In the genomic region with DNA sequence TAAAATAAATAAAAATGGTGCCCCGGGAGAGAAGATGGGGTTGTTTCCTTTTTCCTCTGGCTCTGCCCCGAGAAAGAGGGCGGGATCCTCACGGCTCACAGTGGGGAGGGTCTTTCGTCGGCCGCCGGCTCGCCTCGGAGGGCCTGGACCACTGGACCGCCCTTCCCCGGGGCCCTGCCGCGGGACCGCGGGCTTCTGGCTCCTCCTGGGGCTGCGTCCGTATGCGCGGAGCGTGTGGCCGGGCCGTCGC, we compare ENCODE assay signal across 8 cellular contexts. TPM values are rescaled to one million over a fixed set of nuclear protein-coding genes. Genes with fewer than 3 reads are reported as not detected.
DNase-seq lines count a peak whose midpoint lies in the region; ATAC-seq and TF ChIP-seq lines count a peak whose summit lies in the region.

No MANE protein-coding gene starts in this region.

- POLR2A ChIA-PET in activated B cell treated with CpG ODN at 0.5 μM for 24 hours (lab: Charles Lee) = interaction anchor here (1.3 kb wide), 1 partner anchor 116 kb away, joined by 3 read pairs; no protein-coding TSS in a partner anchor

- 0% methylated on average over 3 of the region's 24 CpGs for WGBS in right lobe of liver (ENCODE audit: insufficient coverage, low coverage, low lambda C conversion rate, missing lambda C conversion rate)

- ATAC-seq in HG02798 (IDR thresholded peaks at IDR 0.05; ENCODE audit: poor library complexity, unreplicated experiment) = peak; percentile 24
- peak; percentile 9 for ATAC-seq in activated B cell treated with CpG ODN at 0.5 μM for 24 hours (ENCODE audit: low read depth)
- ATAC-seq in right lobe of liver = peak in 3 of 4 donors; percentile 34 to 49 (median 43)
- no peak for ATAC-seq in GM18873 (IDR thresholded peaks at IDR 0.05; ENCODE audit: low FRiP score, unreplicated experiment)
- no peak for ATAC-seq in GM21447 (IDR thresholded peaks at IDR 0.05; ENCODE audit: unreplicated experiment)

- peaks cover 32% of the 10 kb centered on the region for H3K4me1 Mint-ChIP-seq in activated B cell treated with CpG ODN at 0.5 μM for 24 hours

- H3K4me3 ChIP-seq in DOHH2 (ENCODE audit: low read length) (peak overlapping the region; percentile 75), right lobe of liver (peak overlapping the region in 2 of 3 donors; percentile 25 to 40)

- H3K9me2 ChIP-seq in DOHH2 (replicated peaks; ENCODE audit: control insufficient read depth, low read length) = no peaks in the 10 kb centered on the region

- H3K9me3 ChIP-seq in DOHH2 (ENCODE audit: control insufficient read depth, insufficient read depth, low read length) (no peaks in the 10 kb centered on the region), right lobe of liver (no peaks in the 10 kb centered on the region)

- H3K27ac Mint-ChIP-seq in activated B cell treated with CpG ODN at 0.5 μM for 24 hours = no peak overlapping the region

- H3K9me3 Mint-ChIP-seq in activated B cell treated with CpG ODN at 0.5 μM for 24 hours = no peaks in the 10 kb centered on the region

- DNase-seq in activated B cell treated with CpG ODN at 0.5 μM for 24 hours (no peak), right lobe of liver (no peak), inferior parietal cortex (ENCODE audit: extremely low spot score) (no peak), amygdala (lab: John Stamatoyannopoulos, UW) (no peak)

- H3K27me3 ChIP-seq in DOHH2 (ENCODE audit: control insufficient read depth, low read length) = no peaks in the 10 kb centered on the region
- peaks cover 20 to 97% of the 10 kb centered on the region in 2 donors for H3K27me3 ChIP-seq in right lobe of liver

- no peak for TF ChIP-seq POLR2A in right lobe of liver (IDR thresholded peaks at IDR 0.05)

- 0 out of 2 replicates have a peak, but pooled peaks cover under 1% of the 10 kb centered on the region for H4K20me1 ChIP-seq in DOHH2 (ENCODE audit: control insufficient read depth, insufficient read depth, low read depth, low read length)

- CTCF ChIA-PET in activated B cell treated with CpG ODN at 0.5 μM for 24 hours (lab: Charles Lee) = no interaction called here

- H3K4me1 ChIP-seq in DOHH2 (ENCODE audit: control insufficient read depth, low read length) = peaks cover 34% of the 10 kb centered on the region
- peaks cover 0 to 33% (median 12%) of the 10 kb centered on the region in 4 donors for H3K4me1 ChIP-seq in right lobe of liver

- peaks cover 48% of the 10 kb centered on the region for H3K27me3 Mint-ChIP-seq in activated B cell treated with CpG ODN at 0.5 μM for 24 hours

- H3F3A ChIP-seq in DOHH2 (ENCODE audit: control insufficient read depth, insufficient read depth) = peaks cover 52% of the 10 kb centered on the region

- H3K36me3 ChIP-seq in DOHH2 (ENCODE audit: control insufficient read depth, low read length) (peaks cover 45% of the 10 kb centered on the region), right lobe of liver (no peaks in the 10 kb centered on the region)

- peak overlapping the region; percentile 77 for H3K4me3 Mint-ChIP-seq in activated B cell treated with CpG ODN at 0.5 μM for 24 hours

- TF ChIP-seq CTCF in DOHH2 (IDR thresholded peaks at IDR 0.05; ENCODE audit: low read depth, low read length, poor library complexity, severe bottlenecking) = no peak
- no peak for TF ChIP-seq CTCF in activated B cell treated with CpG ODN at 0.5 μM for 24 hours (IDR thresholded peaks at IDR 0.05)
- no peak for TF ChIP-seq CTCF in right lobe of liver (IDR thresholded peaks at IDR 0.05)

- peak overlapping the region; percentile 94 for H3K4me2 ChIP-seq in DOHH2 (ENCODE audit: low read length)

- intact Hi-C loops in activated B cell treated with CpG ODN at 0.5 μM for 24 hours (cut with micrococcal nuclease) = loop anchor here (2.0 to 5.0 kb wide), 3 partner anchors 17 to 366 kb away; a partner anchor contains a TSS
- intact Hi-C loops in right lobe of liver (cut with DNase I) = no loop called here

- H3K79me2 ChIP-seq in DOHH2 (ENCODE audit: control insufficient read depth, low read length) = peaks cover 84% of the 10 kb centered on the region

- H3K27ac ChIP-seq in DOHH2 (ENCODE audit: low read depth, low read length) = peak overlapping the region; percentile 95
- H3K27ac ChIP-seq in right lobe of liver = no peak overlapping the region

- no peaks in the 10 kb centered on the region for H3K36me3 Mint-ChIP-seq in activated B cell treated with CpG ODN at 0.5 μM for 24 hours (ENCODE audit: low read depth)

RNA-seq across cellular contexts. Expression of a gene that starts 3.5 kb away (rescaled TPM):
- total RNA-seq in activated B cell treated with CpG ODN at 0.5 μM for 24 hours = 7.4 and 10.3 TPM in 2 replicates
- under 1 TPM in 5 of 6 experiments, not detected in 1; 0.12 to 0.64 (median 0.19) TPM for total RNA-seq in right lobe of liver

RNA-seq across cellular contexts. Expression of a gene that starts 58.0 kb away (rescaled TPM):
- total RNA-seq in activated B cell treated with CpG ODN at 0.5 μM for 24 hours = 123 and 144 TPM in 2 replicates
- 10 to 100 TPM; 11.1 to 34.9 (median 24.7) TPM for total RNA-seq in right lobe of liver

Comparison
In these comparisons a context has a peak if more than half of its experiments do, and no peak if none do; other contexts are left out.
1. ATAC-seq: peak in HG02798 (single experiment), activated B cell treated with CpG ODN at 0.5 μM for 24 hours (single experiment) and right lobe of liver (3 of 4); none in GM18873 (single experiment) and GM21447 (single experiment).